In the genomic region with DNA sequence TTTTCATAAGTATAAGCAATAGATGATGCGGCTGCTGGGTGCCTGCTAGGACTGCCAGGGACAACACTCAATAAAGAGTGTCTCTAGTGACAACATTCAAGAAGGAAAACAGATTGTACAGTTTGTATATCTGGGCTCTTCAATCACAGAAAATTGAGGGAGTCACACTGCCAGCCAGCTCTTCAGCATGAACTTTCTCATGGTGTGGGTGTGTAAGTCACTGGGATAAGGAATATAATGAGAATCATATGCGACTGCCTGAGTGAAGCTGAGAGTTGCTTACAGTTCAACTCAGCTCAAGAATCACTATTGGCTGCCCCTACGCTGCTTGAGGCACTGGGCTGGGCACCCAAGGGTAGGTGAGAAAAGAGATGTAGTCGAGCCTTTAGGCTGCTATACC, we compare ENCODE assay signal across 31 cellular contexts.
DNase-seq lines count a peak whose midpoint lies in the region; ATAC-seq and TF ChIP-seq lines count a peak whose summit lies in the region.
"Had no signal": no experiment of that assay in that cellular context is flagged by ENCODE, and none has a peak within 500 bp of the region (broad histone marks: within the 10 kb centered on the region; RNA-seq: fewer than 3 reads in every experiment).

No MANE protein-coding gene starts in this region.

- DNase-seq in AG10803 (ENCODE audit: low read depth) (peak; percentile 85), fibroblast of the aortic adventitia (ENCODE audit: low read depth) (peak; percentile 49), hepatocyte (ENCODE audit: low spot score) (no peak), Ammon's horn (ENCODE audit: low spot score) (no peak), NCI-H82 (lab: John Stamatoyannopoulos, UW) (no peak), mesendoderm (no peak)
- DNase-seq: activated CD4-positive, alpha-beta T cell treated with anti-CD3 and anti-CD28 coated beads, Interleukin-2, amount 10 ng/mL, durations not matched to agents 24 days and 14 days; activated effector memory CD4-positive, alpha-beta T cell treated with anti-CD3 and anti-CD28 coated beads, Interleukin-2, amount 50 U/mL, for 16 hours; activated naive CD8-positive, alpha-beta T cell treated with anti-CD3 and anti-CD28 coated beads for 36 hours; activated T-cell treated with anti-CD3 and anti-CD28 coated beads, Interleukin-2, amount 50 U/mL, for 24 hours; aorta; CD4-positive, alpha-beta memory T cell; central memory CD4-positive, alpha-beta T cell; effector memory CD8-positive, alpha-beta T cell; Kasumi-1; mammary epithelial cell; NCI-H1417 treated with DMSO at 0.1 percent for 48 hours; NCI-H2081; NCI-H774; right cardiac atrium; SJCRH30; stimulated activated CD8-positive, alpha-beta memory T cell treated with anti-CD3 and anti-CD28 coated beads, Interleukin-4, amount 100 ng/mL, for 48 hours had no signal

- H3K4ac ChIP-seq in mesendoderm (ENCODE audit: low read depth, low read length): no peak overlapping the region

- H3K4me3 Mint-ChIP-seq in nephron: no peak overlapping the region
- H3K4me3 Mint-ChIP-seq: activated CD4-positive, alpha-beta T cell treated with anti-CD3 and anti-CD28 coated beads, Interleukin-2, amount 10 ng/mL, durations not matched to agents 24 days and 14 days; activated naive CD8-positive, alpha-beta T cell treated with anti-CD3 and anti-CD28 coated beads for 36 hours; activated T-cell treated with anti-CD3 and anti-CD28 coated beads, Interleukin-2, amount 50 U/mL, for 24 hours; B cell; CD4-positive, alpha-beta memory T cell; effector memory CD8-positive, alpha-beta T cell; neural progenitor cell; stimulated activated naive CD8-positive, alpha-beta T cell treated with anti-CD3 and anti-CD28 coated beads, Interleukin-15, Interleukin-2, amounts not matched to agents 100 ng/mL and 50 ng/mL, for 24 hours had no signal

- H3K9me3 ChIP-seq in hepatocyte (ENCODE audit: low read depth): no peaks in the 10 kb centered on the region
- H3K9me3 ChIP-seq: HAP-1, SJCRH30, thoracic aorta had no signal

- peaks cover 49% of the 10 kb centered on the region for H3K4me1 Mint-ChIP-seq in nephron
- H3K4me1 Mint-ChIP-seq: activated CD4-positive, alpha-beta T cell treated with anti-CD3 and anti-CD28 coated beads, Interleukin-2, amount 10 ng/mL, durations not matched to agents 24 days and 14 days; activated naive CD8-positive, alpha-beta T cell treated with anti-CD3 and anti-CD28 coated beads for 36 hours; B cell had no signal

- TF ChIP-seq CTCF in AG10803 (conservative IDR thresholded peaks at IDR 0.05; ENCODE audit: low read length): no peak
- TF ChIP-seq CTCF in fibroblast of the aortic adventitia (IDR thresholded peaks at IDR 0.05; ENCODE audit: insufficient read depth, low read length): no peak
- no peak for TF ChIP-seq CTCF in nephron (IDR thresholded peaks at IDR 0.05; ENCODE audit: unreplicated experiment in 3 of 3)
- TF ChIP-seq CTCF in hepatocyte (IDR thresholded peaks at IDR 0.05; ENCODE audit: poor library complexity): no peak

- H3K27me3 ChIP-seq in hepatocyte (no peaks in the 10 kb centered on the region), mesendoderm (ENCODE audit: insufficient read depth, low read length, poor library complexity) (no peaks in the 10 kb centered on the region)
- H3K27me3 ChIP-seq: SJCRH30 had no signal

- H3K9ac ChIP-seq in mesendoderm (ENCODE audit: low read length): no peak overlapping the region
- H3K9ac ChIP-seq: neural progenitor cell, parathyroid adenoma had no signal

- H3K36me3 ChIP-seq in hepatocyte (replicated peaks; ENCODE audit: insufficient read depth, low read depth): no peaks in the 10 kb centered on the region
- H3K36me3 ChIP-seq in mesendoderm (ENCODE audit: control insufficient read depth, insufficient read depth, low read length): no peaks in the 10 kb centered on the region
- H3K36me3 ChIP-seq: HAP-1, neural progenitor cell, SJCRH30, thoracic aorta had no signal

- H2AFZ ChIP-seq in hepatocyte: no peak overlapping the region
- H2AFZ ChIP-seq: neural progenitor cell, parathyroid adenoma had no signal

- no peaks in the 10 kb centered on the region for H3K9me3 Mint-ChIP-seq in nephron
- H3K9me3 Mint-ChIP-seq: activated CD4-positive, alpha-beta T cell treated with anti-CD3 and anti-CD28 coated beads, Interleukin-2, amount 10 ng/mL, durations not matched to agents 24 days and 14 days; activated naive CD8-positive, alpha-beta T cell treated with anti-CD3 and anti-CD28 coated beads for 36 hours; activated T-cell treated with anti-CD3 and anti-CD28 coated beads, Interleukin-2, amount 50 U/mL, for 24 hours; CD4-positive, alpha-beta memory T cell; effector memory CD8-positive, alpha-beta T cell; neural progenitor cell; stimulated activated naive CD8-positive, alpha-beta T cell treated with anti-CD3 and anti-CD28 coated beads, Interleukin-15, Interleukin-2, amounts not matched to agents 100 ng/mL and 50 ng/mL, for 24 hours had no signal

- ATAC-seq in SK-N-SH treated with all-trans-retinoic acid at 6 μM for 48 hours: peak; percentile 75
- ATAC-seq: effector memory CD8-positive, alpha-beta T cell; GM12878 had no signal

- H3K27me3 Mint-ChIP-seq in nephron (ENCODE audit: low read depth): no peaks in the 10 kb centered on the region
- H3K27me3 Mint-ChIP-seq: activated naive CD8-positive, alpha-beta T cell treated with anti-CD3 and anti-CD28 coated beads for 36 hours; activated T-cell treated with anti-CD3 and anti-CD28 coated beads, Interleukin-2, amount 50 U/mL, for 24 hours had no signal

- H3K36me3 Mint-ChIP-seq in nephron (ENCODE audit: low read depth): no peaks in the 10 kb centered on the region
- H3K36me3 Mint-ChIP-seq: activated naive CD8-positive, alpha-beta T cell treated with anti-CD3 and anti-CD28 coated beads for 36 hours; CD4-positive, alpha-beta memory T cell; neural progenitor cell had no signal

- H3K56ac ChIP-seq in mesendoderm (ENCODE audit: low read length): no peak overlapping the region

- no peak overlapping the region for H3K4me2 ChIP-seq in hepatocyte
- H3K4me2 ChIP-seq in mesendoderm (ENCODE audit: low read length): no peak overlapping the region

- H2BK5ac ChIP-seq in mesendoderm (ENCODE audit: low read length): no peak overlapping the region

- H3K18ac ChIP-seq in mesendoderm (ENCODE audit: low read length): no peak overlapping the region

- peak overlapping the region; percentile 33 to 68 (median 39) for H3K27ac Mint-ChIP-seq in nephron
- H3K27ac Mint-ChIP-seq: activated CD4-positive, alpha-beta T cell treated with anti-CD3 and anti-CD28 coated beads, Interleukin-2, amount 10 ng/mL, durations not matched to agents 24 days and 14 days; activated naive CD8-positive, alpha-beta T cell treated with anti-CD3 and anti-CD28 coated beads for 36 hours; activated T-cell treated with anti-CD3 and anti-CD28 coated beads, Interleukin-2, amount 50 U/mL, for 24 hours; B cell; CD4-positive, alpha-beta memory T cell; effector memory CD8-positive, alpha-beta T cell; neural progenitor cell; stimulated activated naive CD8-positive, alpha-beta T cell treated with anti-CD3 and anti-CD28 coated beads, Interleukin-15, Interleukin-2, amounts not matched to agents 100 ng/mL and 50 ng/mL, for 24 hours had no signal

- no peak overlapping the region for H2AK5ac ChIP-seq in mesendoderm (ENCODE audit: low read length)

- no peaks in the 10 kb centered on the region for H3K79me1 ChIP-seq in mesendoderm (ENCODE audit: low read length)

- H4K20me1 ChIP-seq in hepatocyte (ENCODE audit: insufficient read depth, poor library complexity, severe bottlenecking): no peaks in the 10 kb centered on the region

- no peaks in the 10 kb centered on the region for H3K9me2 ChIP-seq in hepatocyte (replicated peaks; ENCODE audit: insufficient read depth)

- H3K4me3 ChIP-seq in AG10803 (ENCODE audit: low read length): no peak overlapping the region
- no peak overlapping the region for H3K4me3 ChIP-seq in fibroblast of the aortic adventitia (ENCODE audit: low read depth, low read length)
- no peak overlapping the region for H3K4me3 ChIP-seq in hepatocyte
- H3K4me3 ChIP-seq in mesendoderm (ENCODE audit: low read length): no peak overlapping the region
- H3K4me3 ChIP-seq: GM12878, HAP-1, neural progenitor cell, SJCRH30, thoracic aorta had no signal

- WGBS in hepatocyte (ENCODE audit: low lambda C conversion rate, missing lambda C conversion rate): 73% methylated on average over 4 of the region's 4 CpGs
- no CpG with 5 or more reads among the region's 4 CpGs for WGBS in mesendoderm (ENCODE audit: extremely low coverage, insufficient coverage, low lambda C conversion rate)

- H3K4me1 ChIP-seq in hepatocyte (ENCODE audit: insufficient read depth) (peaks cover 53% of the 10 kb centered on the region), mesendoderm (ENCODE audit: control insufficient read depth, low read depth, low read length) (peaks cover 3% of the 10 kb centered on the region)
- H3K4me1 ChIP-seq: SJCRH30 had no signal

- H4K8ac ChIP-seq in mesendoderm (ENCODE audit: low read depth, low read length): no peak overlapping the region

- no peak overlapping the region for H3K27ac ChIP-seq in hepatocyte
- no peak overlapping the region for H3K27ac ChIP-seq in mesendoderm (ENCODE audit: low read depth, low read length)
- H3K27ac ChIP-seq: neural progenitor cell, parathyroid adenoma, SJCRH30, thoracic aorta had no signal

- no peak overlapping the region for H2BK120ac ChIP-seq in mesendoderm (ENCODE audit: low read depth, low read length)

- no peak overlapping the region for H2BK15ac ChIP-seq in mesendoderm (replicated peaks; ENCODE audit: low read depth)

- no peak overlapping the region for H3K23ac ChIP-seq in mesendoderm (ENCODE audit: low read length)

- H4K5ac ChIP-seq in mesendoderm (ENCODE audit: low read length): no peak overlapping the region

- no peaks in the 10 kb centered on the region for H3K79me2 ChIP-seq in hepatocyte
- H3K79me2 ChIP-seq in mesendoderm (ENCODE audit: control insufficient read depth, insufficient read depth, low read length): no peaks in the 10 kb centered on the region
- H3K79me2 ChIP-seq: parathyroid adenoma had no signal

TF ChIP-seq in SK-N-SH treated with all-trans-retinoic acid at 6 μM for 48 hours, 23 proteins besides CTCF, POLR2A, EP300 and RAD21 (continues in another document):
- TF ChIP-seq ISL1 (CRISPR knock-in tag; IDR thresholded peaks at IDR 0.05) (0 out of 2 replicates have a peak, but pooled peaks have one; percentile 33), TCF4 (CRISPR knock-in tag; IDR thresholded peaks at IDR 0.05; ENCODE audit: borderline replicate concordance) (peak; percentile 35; the same call in 1 of the 2 replicates)

Comparison
In these comparisons a context has a peak if more than half of its experiments do, and no peak if none do; other contexts are left out.
1. DNase-seq: peak in AG10803 (single experiment) and fibroblast of the aortic adventitia (single experiment); none in hepatocyte (single experiment), Ammon's horn (single experiment), NCI-H82 (single experiment) and mesendoderm (single experiment).